15 cellular contexts compared by ENCODE assay signal in genomic region chr14:91012050-91012449, GRCh38.
"Had no signal": no experiment of that assay in that cellular context is flagged by ENCODE, and none has a peak within 500 bp of the region (broad histone marks: within the 10 kb centered on the region; RNA-seq: fewer than 3 reads in every experiment).

No MANE protein-coding gene starts in this region.

- ATAC-seq: foreskin keratinocyte; left colon; natural killer cell treated with Interleukin-12 subunit alpha and Interleukin-12 subunit beta and Interleukin-15 and Interleukin-18, amount 100 ng/mL, for 72 hours had no signal

- H3K4me3 Mint-ChIP-seq: activated B cell treated with CpG ODN at 0.5 μM for 24 hours; activated naive CD8-positive, alpha-beta T cell treated with anti-CD3 and anti-CD28 coated beads for 36 hours; natural killer cell treated with Interleukin-12 subunit alpha and Interleukin-12 subunit beta and Interleukin-15 and Interleukin-18, amount 100 ng/mL, for 72 hours; T-helper 1 cell treated with Interleukin-12 subunit alpha and Interleukin-12 subunit beta and Interleukin-4 antibody, amounts not matched to agents 30 μg/mL and 1 μg/mL, for 36 hours had no signal

- DNase-seq: activated B cell treated with CpG ODN at 0.5 μM for 24 hours; activated CD4-positive, alpha-beta T cell treated with anti-CD3 and anti-CD28 coated beads, Interleukin-2, amount 50 U/mL, for 1 hour; activated effector memory CD4-positive, alpha-beta T cell treated with anti-CD3 and anti-CD28 coated beads, Interleukin-2, amount 50 U/mL, for 16 hours; activated naive CD8-positive, alpha-beta T cell treated with anti-CD3 and anti-CD28 coated beads for 36 hours; aorta; dermis blood vessel endothelial cell; foreskin keratinocyte; head of caudate nucleus; left colon; stimulated activated CD4-positive, alpha-beta T cell treated with anti-CD3 and anti-CD28 coated beads, Interleukin-4, amount 100 ng/mL, for 1 hour; trophoblast cell had no signal

- H3K27me3 ChIP-seq: breast epithelium, foreskin keratinocyte had no signal

- H3K36me3 ChIP-seq: breast epithelium had no signal

- H3K9me3 Mint-ChIP-seq: activated B cell treated with CpG ODN at 0.5 μM for 24 hours; natural killer cell treated with Interleukin-12 subunit alpha and Interleukin-12 subunit beta and Interleukin-15 and Interleukin-18, amount 100 ng/mL, for 72 hours; T-helper 1 cell treated with Interleukin-12 subunit alpha and Interleukin-12 subunit beta and Interleukin-4 antibody, amounts not matched to agents 30 μg/mL and 1 μg/mL, for 36 hours had no signal

- H3K9me3 ChIP-seq: breast epithelium had no signal

- H3K27ac ChIP-seq: breast epithelium, foreskin keratinocyte had no signal

- H3K27ac Mint-ChIP-seq: activated naive CD8-positive, alpha-beta T cell treated with anti-CD3 and anti-CD28 coated beads for 36 hours; natural killer cell treated with Interleukin-12 subunit alpha and Interleukin-12 subunit beta and Interleukin-15 and Interleukin-18, amount 100 ng/mL, for 72 hours; T-helper 1 cell treated with Interleukin-12 subunit alpha and Interleukin-12 subunit beta and Interleukin-4 antibody, amounts not matched to agents 30 μg/mL and 1 μg/mL, for 36 hours had no signal

- H3K27me3 Mint-ChIP-seq: activated B cell treated with CpG ODN at 0.5 μM for 24 hours; activated naive CD8-positive, alpha-beta T cell treated with anti-CD3 and anti-CD28 coated beads for 36 hours; natural killer cell treated with Interleukin-12 subunit alpha and Interleukin-12 subunit beta and Interleukin-15 and Interleukin-18, amount 100 ng/mL, for 72 hours had no signal

- H3K4me1 ChIP-seq: breast epithelium, foreskin keratinocyte had no signal

- H3K4me3 ChIP-seq: breast epithelium, lung had no signal
